In the genomic region with DNA sequence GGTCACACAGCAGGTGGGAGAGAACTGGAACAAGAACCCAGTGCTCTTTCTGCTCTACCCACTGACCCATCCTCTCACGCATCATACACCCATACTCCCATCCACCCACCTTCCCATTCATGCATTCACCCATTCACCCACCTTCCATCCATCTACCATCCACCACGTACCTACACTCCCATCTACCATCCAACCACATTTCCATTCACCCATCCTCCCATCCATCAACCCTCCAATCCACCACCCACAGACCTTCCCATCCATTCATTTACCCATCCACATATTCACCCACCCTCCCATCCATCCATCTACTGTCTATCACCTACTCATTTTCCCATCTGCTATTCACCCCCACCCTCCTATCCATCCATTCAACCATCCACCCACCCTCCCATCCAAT, we compare ENCODE assay signal across 8 cellular contexts. TPM values are rescaled to one million over a fixed set of nuclear protein-coding genes. Genes with fewer than 3 reads are reported as not detected.
"Had no signal": no experiment of that assay in that cellular context is flagged by ENCODE, and none has a peak within 500 bp of the region (broad histone marks: within the 10 kb centered on the region; RNA-seq: fewer than 3 reads in every experiment).

No MANE protein-coding gene starts in this region.

- DNase-seq: GDM1, GF-D8 had no signal

- H3K4me3 ChIP-seq: GM12878 had no signal

- ATAC-seq: GM12878 had no signal

- FAIRE-seq: G401.6, GM12878, GM12891, GM18507, GM19239 had no signal

RNA-seq across cellular contexts. Expression of gene RSPO4, which starts 17.2 kb away (rescaled TPM):
- total RNA-seq: G401, GM12878 had no signal
